In the genomic region with DNA sequence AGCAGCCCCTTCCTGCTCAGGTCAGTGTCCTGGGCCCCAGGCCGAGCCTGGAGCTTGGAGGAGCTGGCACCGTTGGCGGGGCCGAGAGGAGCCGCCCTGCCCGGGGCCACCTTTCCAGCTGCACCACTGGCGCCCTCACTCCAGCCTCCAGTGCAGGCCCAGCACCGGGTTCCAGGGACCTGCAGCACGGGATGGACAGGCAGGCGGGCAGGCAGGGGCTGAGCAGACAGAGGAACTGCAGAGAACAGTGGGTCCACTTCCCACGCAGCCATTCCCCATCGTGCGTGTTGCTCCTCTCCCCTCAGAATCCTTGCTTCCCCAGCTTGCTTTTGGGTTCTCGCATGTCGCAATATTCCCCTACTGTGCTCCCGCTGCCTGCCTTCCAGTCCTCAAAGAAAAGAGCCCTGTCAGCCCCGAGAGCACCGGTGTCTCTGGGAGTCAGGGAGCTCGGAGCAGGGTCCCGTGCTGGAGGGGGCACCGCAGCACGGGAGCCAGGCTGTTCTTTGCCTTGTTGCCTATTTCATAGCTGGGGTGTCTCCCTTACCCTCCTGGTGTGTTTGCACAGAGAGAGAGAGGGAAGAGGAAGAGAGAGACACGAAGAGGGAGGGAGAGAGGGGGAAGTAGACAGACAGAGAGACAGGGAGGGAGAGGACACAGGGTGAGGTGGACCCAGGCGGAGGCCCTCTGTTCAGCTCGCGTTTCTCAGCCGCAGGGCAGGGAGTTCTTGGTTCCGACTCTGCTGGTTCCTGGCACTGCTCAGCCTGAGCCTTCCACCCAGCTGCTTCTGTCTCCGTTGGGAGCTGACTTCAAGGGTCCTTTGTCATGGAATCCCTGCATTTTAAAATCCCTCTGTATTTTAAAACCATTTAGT, we compare ENCODE assay signal across 12 cellular contexts.
DNase-seq lines count a peak whose midpoint lies in the region; ATAC-seq and TF ChIP-seq lines count a peak whose summit lies in the region.
"Had no signal": no experiment of that assay in that cellular context is flagged by ENCODE, and none has a peak within 500 bp of the region (broad histone marks: within the 10 kb centered on the region; RNA-seq: fewer than 3 reads in every experiment).

No MANE protein-coding gene starts in this region.

- ATAC-seq in heart left ventricle: peak; percentile 39 to 70 (median 52)
- no peak for ATAC-seq in foreskin keratinocyte

- WGBS in heart left ventricle, 4 donors: 77 to 79% (median 78%) methylated on average over 29 of the region's 29 CpGs

- intact Hi-C loops in heart left ventricle (cut with DNase I): loop anchor here in 3 of 10 donors (2.0 to 10.0 kb wide), 3 partner anchors 50 to 648 kb away; partner anchors contain the start of gene MBP (in 2 of the 3)

- H3K36me3 ChIP-seq in NT2/D1 (ENCODE audit: insufficient read depth, insufficient read length, low read length) (no peaks in the 10 kb centered on the region), heart left ventricle (peaks cover 0 to 8% (median 0%) of the 10 kb centered on the region in 9 donors), neutrophil (peaks cover 48% of the 10 kb centered on the region)

- H3K27ac ChIP-seq in heart left ventricle: peak overlapping the region in 4 of 12 donors; percentile 10 to 90 (median 26)
- H3K27ac ChIP-seq in neutrophil: peak overlapping the region; percentile 91
- no peak overlapping the region for H3K27ac ChIP-seq in foreskin keratinocyte
- H3K27ac ChIP-seq: BLaER1, hepatocyte had no signal

- no peaks in the 10 kb centered on the region for H3K27me3 ChIP-seq in NT2/D1 (ENCODE audit: insufficient read depth, insufficient read length)
- H3K27me3 ChIP-seq in heart left ventricle: no peaks in the 10 kb centered on the region
- no peaks in the 10 kb centered on the region for H3K27me3 ChIP-seq in neutrophil
- no peaks in the 10 kb centered on the region for H3K27me3 ChIP-seq in foreskin keratinocyte
- H3K27me3 ChIP-seq: hepatocyte had no signal

- no peak overlapping the region for H3K4me3 ChIP-seq in NT2/D1 (ENCODE audit: insufficient read length, low read depth)
- H3K4me3 ChIP-seq in heart left ventricle: no peak overlapping the region
- H3K4me3 ChIP-seq in neutrophil (ENCODE audit: low read depth in 1 of 2, low read length in 1 of 2): peak overlapping the region in 1 of 2 experiments; percentile 14
- H3K4me3 ChIP-seq: BLaER1, hepatocyte had no signal

- H3K9ac ChIP-seq in NT2/D1 (ENCODE audit: insufficient read length, low read depth): peak overlapping the region; percentile 15
- H3K9ac ChIP-seq: BLaER1 had no signal

- peaks cover 2% of the 10 kb centered on the region for H3K4me1 ChIP-seq in NT2/D1 (ENCODE audit: insufficient read depth, insufficient read length)
- peaks cover 0 to 41% (median 2%) of the 10 kb centered on the region in 12 donors for H3K4me1 ChIP-seq in heart left ventricle
- H3K4me1 ChIP-seq in neutrophil (ENCODE audit: control insufficient read depth in 1 of 2, insufficient read depth in 1 of 2, low read depth in 1 of 2, low read length in 1 of 2): peaks cover 38 to 41% of the 10 kb centered on the region in 2 experiments
- no peaks in the 10 kb centered on the region for H3K4me1 ChIP-seq in foreskin keratinocyte

- TF ChIP-seq CTCF in heart left ventricle (IDR thresholded peaks at IDR 0.05): no peak
- TF ChIP-seq CTCF in neutrophil (IDR thresholded peaks at IDR 0.05): no peak
- no peak for TF ChIP-seq CTCF in foreskin keratinocyte (conservative IDR thresholded peaks at IDR 0.05)

- H3K9me3 ChIP-seq in NT2/D1 (ENCODE audit: insufficient read depth, low read length) (no peaks in the 10 kb centered on the region), heart left ventricle (no peaks in the 10 kb centered on the region), neutrophil (no peaks in the 10 kb centered on the region)
- H3K9me3 ChIP-seq: BLaER1 had no signal

- no peak for TF ChIP-seq POLR2A in heart left ventricle (IDR thresholded peaks at IDR 0.05)

- DNase-seq in D341Med (ENCODE audit: low spot score) (peak; percentile 36), NT2/D1 (ENCODE audit: low read depth, low spot score) (peak; percentile 16), heart left ventricle (no peak), HPDE6-E6E7 (ENCODE audit: extremely low spot score) (no peak), foreskin keratinocyte (no peak), kidney tubule cell (ENCODE audit: low spot score) (no peak), NCI-H446 (lab: John Stamatoyannopoulos, UW) (no peak)
- DNase-seq: NCI-H187, small intestine had no signal

Comparison
In these comparisons a context has a peak if more than half of its experiments do, and no peak if none do; other contexts are left out.
1. DNase-seq: peak in D341Med (single experiment) and NT2/D1 (single experiment); none in heart left ventricle (0 of 5), HPDE6-E6E7 (single experiment), foreskin keratinocyte (0 of 2), kidney tubule cell (single experiment) and NCI-H446 (0 of 2).